Comparison of ENCODE assay signal across 15 cellular contexts in the genomic region with DNA sequence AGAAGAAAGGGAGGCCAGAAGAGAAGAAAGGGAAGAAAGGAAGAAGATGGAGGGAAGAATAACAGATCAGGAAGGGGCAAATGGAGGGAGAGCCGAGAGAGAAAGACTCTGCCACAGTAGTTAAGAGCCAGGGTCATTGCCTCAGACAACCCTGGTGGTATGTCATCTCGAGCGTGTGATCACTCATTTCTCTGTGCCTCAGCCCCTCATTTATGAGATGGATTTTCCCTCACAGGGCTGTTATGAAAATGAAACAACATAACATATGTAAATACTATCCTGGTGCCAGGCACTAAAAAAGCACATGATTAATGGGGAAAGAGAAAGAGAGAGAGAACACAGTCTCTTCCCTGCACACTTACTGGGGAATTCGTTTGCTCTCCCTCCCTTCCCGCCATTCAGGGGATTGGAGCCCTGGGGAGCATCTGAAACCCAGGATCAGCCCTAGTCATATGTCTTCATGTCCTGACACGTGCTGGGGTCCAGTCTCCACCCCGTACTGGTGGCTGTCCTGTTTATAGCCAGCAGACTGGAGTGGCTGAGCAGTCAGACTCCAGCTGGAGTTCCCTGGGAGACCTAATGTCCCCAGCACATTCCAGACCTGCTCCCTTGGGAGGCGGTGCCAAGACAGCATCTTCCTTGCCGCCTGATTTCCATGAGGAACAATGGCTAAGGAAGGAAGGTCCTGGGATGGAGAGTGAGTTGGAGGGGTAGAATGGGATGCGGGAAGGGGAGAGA. TPM values are rescaled to one million over a fixed set of nuclear protein-coding genes. Genes with fewer than 3 reads are reported as not detected.
"Had no signal": no experiment of that assay in that cellular context is flagged by ENCODE, and none has a peak within 500 bp of the region (broad histone marks: within the 10 kb centered on the region; RNA-seq: fewer than 3 reads in every experiment).

No MANE protein-coding gene starts in this region.

- H3K36me3 Mint-ChIP-seq: activated naive CD4-positive, alpha-beta T cell treated with anti-CD3 and anti-CD28 coated beads, Interleukin-2, amount 50 U/mL, for 72 hours had no signal

- H3K27ac Mint-ChIP-seq: activated CD4-positive, alpha-beta T cell treated with anti-CD3 and anti-CD28 coated beads, Interleukin-2, amount 10 ng/mL, durations not matched to agents 24 days and 14 days; activated naive CD4-positive, alpha-beta T cell treated with anti-CD3 and anti-CD28 coated beads, Interleukin-2, amount 50 U/mL, for 72 hours; activated T-helper 2 cell treated with anti-CD3 and anti-CD28 coated beads, Interferon-gamma antibody, Interleukin-2, Interleukin-4, amounts not matched to agents 10 μg/mL and 5 μg/mL and 100 μg/mL, durations not matched to agents 14 hours and 24 hours and 36 hours; T-helper 1 cell treated with Interleukin-12 subunit alpha and Interleukin-12 subunit beta and Interleukin-4 antibody, amounts not matched to agents 30 μg/mL and 1 μg/mL, for 36 hours had no signal

- H3K4me3 Mint-ChIP-seq: activated CD4-positive, alpha-beta T cell treated with anti-CD3 and anti-CD28 coated beads, Interleukin-2, amount 10 ng/mL, durations not matched to agents 24 days and 14 days; T-helper 1 cell treated with Interleukin-12 subunit alpha and Interleukin-12 subunit beta and Interleukin-4 antibody, amounts not matched to agents 30 μg/mL and 1 μg/mL, for 36 hours had no signal

- DNase-seq: activated CD4-positive, alpha-beta T cell treated with anti-CD3 and anti-CD28 coated beads, Interleukin-2, amount 10 ng/mL, durations not matched to agents 24 days and 14 days; activated CD8-positive, alpha-beta memory T cell treated with anti-CD3 and anti-CD28 coated beads for 24 hours; anterior cingulate cortex; heart right ventricle; left ventricle myocardium superior; mesendoderm; pancreas; stimulated activated CD4-positive, alpha-beta T cell treated with anti-CD3 and anti-CD28 coated beads, Interleukin-2, amount 100 ng/mL, for 48 hours; thyroid gland had no signal

- H3K4me3 ChIP-seq: breast epithelium, heart right ventricle, pancreas, thyroid gland had no signal

- H3K27me3 ChIP-seq: breast epithelium, heart right ventricle, pancreas, thyroid gland had no signal

- H3K9me3 ChIP-seq: breast epithelium, pancreas, thyroid gland had no signal

- H3K36me3 ChIP-seq: breast epithelium, heart right ventricle, pancreas, thyroid gland had no signal

- H3K27ac ChIP-seq: breast epithelium, heart right ventricle, pancreas, thyroid gland had no signal

- FAIRE-seq: endothelial cell of umbilical vein, frontal cortex, pancreas had no signal

- ATAC-seq: activated naive CD4-positive, alpha-beta T cell treated with anti-CD3 and anti-CD28 coated beads, Interleukin-2, amount 50 U/mL, for 72 hours; heart right ventricle; left ventricle myocardium superior; pancreas had no signal

- H3K9me3 Mint-ChIP-seq: activated CD4-positive, alpha-beta T cell treated with anti-CD3 and anti-CD28 coated beads, Interleukin-2, amount 10 ng/mL, durations not matched to agents 24 days and 14 days; activated naive CD4-positive, alpha-beta T cell treated with anti-CD3 and anti-CD28 coated beads, Interleukin-2, amount 50 U/mL, for 72 hours; activated T-helper 2 cell treated with anti-CD3 and anti-CD28 coated beads, Interferon-gamma antibody, Interleukin-2, Interleukin-4, amounts not matched to agents 10 μg/mL and 5 μg/mL and 100 μg/mL, durations not matched to agents 14 hours and 24 hours and 36 hours; T-helper 1 cell treated with Interleukin-12 subunit alpha and Interleukin-12 subunit beta and Interleukin-4 antibody, amounts not matched to agents 30 μg/mL and 1 μg/mL, for 36 hours had no signal

- H3K4me1 Mint-ChIP-seq: activated CD4-positive, alpha-beta T cell treated with anti-CD3 and anti-CD28 coated beads, Interleukin-2, amount 10 ng/mL, durations not matched to agents 24 days and 14 days had no signal

- H3K4me1 ChIP-seq: breast epithelium, pancreas had no signal

RNA-seq across cellular contexts. Expression of gene AMOTL2, which starts 14.7 kb away (rescaled TPM):
- total RNA-seq: activated CD4-positive, alpha-beta T cell treated with anti-CD3 and anti-CD28 coated beads, Interleukin-2, amount 10 ng/mL, durations not matched to agents 24 days and 14 days; activated T-helper 2 cell treated with anti-CD3 and anti-CD28 coated beads, Interferon-gamma antibody, Interleukin-2, Interleukin-4, amounts not matched to agents 10 μg/mL and 5 μg/mL and 100 μg/mL, durations not matched to agents 14 hours and 24 hours and 36 hours had no signal
